ENCODE assay signal across 13 cellular contexts in genomic region chr17:16463341-16464000, GRCh38. TPM values are rescaled to one million over a fixed set of nuclear protein-coding genes. Genes with fewer than 3 reads are reported as not detected.
DNase-seq lines count a peak whose midpoint lies in the region; ATAC-seq and TF ChIP-seq lines count a peak whose summit lies in the region.
"Had no signal": no experiment of that assay in that cellular context is flagged by ENCODE, and none has a peak within 500 bp of the region (broad histone marks: within the 10 kb centered on the region; RNA-seq: fewer than 3 reads in every experiment).

No MANE protein-coding gene starts in this region.

- POLR2A ChIA-PET in WTC11 (lab: Charles Lee) = interaction anchor here (0.5 to 0.6 kb wide), 2 partner anchors 18 to 512 kb away, joined by 3 to 12 read pairs; no protein-coding TSS in a partner anchor
- POLR2A ChIA-PET in A673 (lab: Charles Lee; ENCODE audit: low non-redundant PET) = no interaction called here

- peaks cover 64% of the 10 kb centered on the region for H3K4me1 ChIP-seq in left ventricle myocardium inferior
- no peaks in the 10 kb centered on the region for H3K4me1 ChIP-seq in A673 (ENCODE audit: insufficient read depth, low read length, poor library complexity, severe bottlenecking)

- peak; percentile 59 for ATAC-seq in WTC11
- no peak for ATAC-seq in GM21423 (IDR thresholded peaks at IDR 0.05; ENCODE audit: unreplicated experiment)
- ATAC-seq: activated CD4-positive, CD25-positive, alpha-beta regulatory T cell treated with anti-CD3 and anti-CD28 coated beads, Interleukin-2, amount 50 U/mL, for 24 hours; K562; stimulated activated naive B cell treated with anti-CD40 and anti-IgM and Interleukin-4, amounts not matched to agents 10 μg/mL and 1 μg/mL and 100 μg/mL, for 72 hours had no signal

- H3K36me3 ChIP-seq in left ventricle myocardium inferior = no peaks in the 10 kb centered on the region
- no peaks in the 10 kb centered on the region for H3K36me3 ChIP-seq in A673 (ENCODE audit: insufficient read depth, low read length, poor library complexity, severe bottlenecking)

- TF ChIP-seq CTCF in WTC11 (IDR thresholded peaks at IDR 0.05) = no peak
- TF ChIP-seq CTCF in left ventricle myocardium inferior (IDR thresholded peaks at IDR 0.05; ENCODE audit: borderline replicate concordance) = peak; percentile 47
- TF ChIP-seq CTCF in A673 (conservative IDR thresholded peaks at IDR 0.05; ENCODE audit: low read depth, low read length) = no peak

- no peak overlapping the region for H3K4me3 Mint-ChIP-seq in WTC11
- H3K4me3 Mint-ChIP-seq: stimulated activated naive B cell treated with anti-CD40 and anti-IgM and Interleukin-4, amounts not matched to agents 10 μg/mL and 1 μg/mL and 100 μg/mL, for 72 hours had no signal

- DNase-seq in A172 (ENCODE audit: low spot score) = peak; percentile 82
- peak; percentile 68 for DNase-seq in LHCN-M2 (ENCODE audit: low read depth)
- no peak for DNase-seq in WTC11 (ENCODE audit: low spot score)
- DNase-seq in left ventricle myocardium inferior = peak; percentile 63
- DNase-seq in stimulated activated CD8-positive, alpha-beta memory T cell treated with anti-CD3 and anti-CD28 coated beads, Interleukin-4, amount 100 ng/mL, for 48 hours = no peak
- DNase-seq in A673 (ENCODE audit: low spot score) = no peak
- DNase-seq in stimulated activated CD4-positive, alpha-beta T cell treated with anti-CD3 and anti-CD28 coated beads, Interleukin-4, amount 100 ng/mL, for 1 hour = no peak
- DNase-seq: stimulated activated naive B cell treated with anti-CD40 and anti-IgM and Interleukin-4, amounts not matched to agents 10 μg/mL and 1 μg/mL and 100 μg/mL, for 72 hours had no signal

- intact Hi-C loops in left ventricle myocardium inferior (cut with micrococcal nuclease) = loop anchor here (5.0 kb wide), 1 partner anchor 54 kb away; no protein-coding TSS in a partner anchor
- intact Hi-C loops in A673 (cut with micrococcal nuclease; ENCODE audit: unreplicated experiment) = no loop called here

- no peaks in the 10 kb centered on the region for H3K27me3 ChIP-seq in left ventricle myocardium inferior (ENCODE audit: low read depth)
- no peaks in the 10 kb centered on the region for H3K27me3 ChIP-seq in A673 (replicated peaks; ENCODE audit: insufficient read depth, low read depth, low read length, poor library complexity)

- H3K36me3 Mint-ChIP-seq in WTC11 = peaks cover 13% of the 10 kb centered on the region; the same call in 1 of the 2 replicates

- H3K27ac Mint-ChIP-seq in WTC11 = no peak overlapping the region
- H3K27ac Mint-ChIP-seq: stimulated activated naive B cell treated with anti-CD40 and anti-IgM and Interleukin-4, amounts not matched to agents 10 μg/mL and 1 μg/mL and 100 μg/mL, for 72 hours had no signal

- H3K9me3 ChIP-seq in left ventricle myocardium inferior (replicated peaks) (no peaks in the 10 kb centered on the region), A673 (ENCODE audit: low read depth, low read length, poor library complexity, severe bottlenecking) (no peaks in the 10 kb centered on the region)

- H3K4me3 ChIP-seq in left ventricle myocardium inferior (peak overlapping the region; percentile 14), A673 (ENCODE audit: low read depth, low read length, poor library complexity, severe bottlenecking) (no peak overlapping the region)
- H3K4me3 ChIP-seq: K562 had no signal

- no peaks in the 10 kb centered on the region; the same call in 1 of the 2 replicates for H3K27me3 Mint-ChIP-seq in WTC11 (ENCODE audit: low read depth)
- H3K27me3 Mint-ChIP-seq: stimulated activated naive B cell treated with anti-CD40 and anti-IgM and Interleukin-4, amounts not matched to agents 10 μg/mL and 1 μg/mL and 100 μg/mL, for 72 hours had no signal

- peaks cover 53% of the 10 kb centered on the region for H3K4me1 Mint-ChIP-seq in WTC11

- CTCF ChIA-PET in WTC11 (lab: Charles Lee) (interaction anchor here (0.6 to 7.6 kb wide), 10 partner anchors 10 to 121 kb away, joined by 3 to 56 read pairs (median 5); partner anchors contain the start of gene LRRC75A), A673 (lab: Charles Lee) (no interaction called here)

- no peaks in the 10 kb centered on the region for H3K9me3 Mint-ChIP-seq in WTC11
- H3K9me3 Mint-ChIP-seq: stimulated activated naive B cell treated with anti-CD40 and anti-IgM and Interleukin-4, amounts not matched to agents 10 μg/mL and 1 μg/mL and 100 μg/mL, for 72 hours had no signal

- H3K27ac ChIP-seq in left ventricle myocardium inferior (replicated peaks) (peak overlapping the region; percentile 73), A673 (ENCODE audit: low read depth, low read length, poor library complexity, severe bottlenecking) (no peak overlapping the region)
- H3K27ac ChIP-seq: C4-2B had no signal

- BruUV-seq in A673 (replicated peaks; lab: Mats Ljungman, UMichigan) = no TSS peak

TF ChIP-seq in WTC11, 78 proteins besides CTCF, POLR2A, EP300 and RAD21 (continues in another document):
- TF ChIP-seq STAT6 (CRISPR knock-in tag; conservative IDR thresholded peaks at IDR 0.05; ENCODE audit: low read depth) (no peak), HMGXB4 (CRISPR knock-in tag; IDR thresholded peaks at IDR 0.05) (no peak), ZNF281 (CRISPR knock-in tag; IDR thresholded peaks at IDR 0.05) (no peak), KAT7 (CRISPR knock-in tag; IDR thresholded peaks at IDR 0.05; ENCODE audit: borderline replicate concordance) (no peak), SMAD4 (CRISPR knock-in tag; IDR thresholded peaks at IDR 0.05) (no peak), MAX (CRISPR knock-in tag; IDR thresholded peaks at IDR 0.05) (no peak), ZNF232 (CRISPR knock-in tag; IDR thresholded peaks at IDR 0.05) (no peak)

RNA-seq across cellular contexts. Expression of gene LRRC75A, which starts 28.5 kb away (rescaled TPM):
- 3.4 and 7.4 TPM in 2 replicates for total RNA-seq in A172 (2014; rRNA removed; shearing (Covaris generic))
- total RNA-seq in LHCN-M2 (2014; rRNA removed) (0.06 and 0.38 TPM in 2 replicates), WTC11 (2021) (13.7 to 22.9 TPM (median 14.7 TPM) in 3 replicates), left ventricle myocardium inferior (0.96 TPM), A673 (2021) (2.8 and 3.6 TPM in 2 replicates)
- polyA plus RNA-seq in LHCN-M2 (2012) = 1.1 TPM

RNA-seq across cellular contexts. Expression of gene TRPV2, which starts 48.1 kb away (rescaled TPM):
- total RNA-seq in A172 (2014; rRNA removed; shearing (Covaris generic)) = 0.38 TPM in 1 of 2 replicates, not detected in the other
- total RNA-seq in LHCN-M2 (2014; rRNA removed) = 54.8 and 56.7 TPM in 2 replicates
- polyA plus RNA-seq in LHCN-M2 (2012) = 59.2 TPM
- 3.5 to 4.9 TPM (median 4.3 TPM) in 3 replicates for total RNA-seq in WTC11 (2021)
- 6.7 TPM for total RNA-seq in left ventricle myocardium inferior
- total RNA-seq in A673 (2021) = not detected in 2 replicates
- polyA plus RNA-seq: neural cell had no signal

Comparison
In these comparisons a context has a peak if more than half of its experiments do, and no peak if none do; other contexts are left out.
1. DNase-seq: peak in A172 (single experiment), LHCN-M2 (single experiment) and left ventricle myocardium inferior (single experiment); none in WTC11 (single experiment), stimulated activated CD8-positive, alpha-beta memory T cell treated with anti-CD3 and anti-CD28 coated beads, Interleukin-4, amount 100 ng/mL, for 48 hours (single experiment), A673 (single experiment) and stimulated activated CD4-positive, alpha-beta T cell treated with anti-CD3 and anti-CD28 coated beads, Interleukin-4, amount 100 ng/mL, for 1 hour (single experiment).